Comparison of ENCODE assay signal across 24 cellular contexts in genomic region chr7:20279979-20280378, GRCh38. TPM values are rescaled to one million over a fixed set of nuclear protein-coding genes. Genes with fewer than 3 reads are reported as not detected.
DNase-seq lines count a peak whose midpoint lies in the region; ATAC-seq and TF ChIP-seq lines count a peak whose summit lies in the region.
"Had no signal": no experiment of that assay in that cellular context is flagged by ENCODE, and none has a peak within 500 bp of the region (broad histone marks: within the 10 kb centered on the region; RNA-seq: fewer than 3 reads in every experiment).

No MANE protein-coding gene starts in this region.

- POLR2A ChIA-PET in OCI-LY7 (lab: Charles Lee) = no interaction called here

- no TSS peak for BruUV-seq in OCI-LY7 (replicated peaks; lab: Mats Ljungman, UMichigan)

- CTCF ChIA-PET in OCI-LY7 (lab: Charles Lee; ENCODE audit: unreplicated experiment) = no interaction called here

- no peaks in the 10 kb centered on the region for H3K4me1 ChIP-seq in OCI-LY7 (ENCODE audit: insufficient read depth, low read length, poor library complexity, severe bottlenecking)
- H3K4me1 ChIP-seq: BLaER1, esophagus squamous epithelium, gastrocnemius medialis, pancreas, right atrium auricular region, transverse colon had no signal

- no peak overlapping the region for H3K4me3 ChIP-seq in OCI-LY7 (ENCODE audit: low read depth, low read length, poor library complexity, severe bottlenecking)
- H3K4me3 ChIP-seq: BLaER1, esophagus squamous epithelium, gastrocnemius medialis, pancreas, right atrium auricular region, smooth muscle cell, transverse colon had no signal

- no peak overlapping the region for H2AFZ ChIP-seq in OCI-LY7 (ENCODE audit: low read length)

- intact Hi-C loops in OCI-LY7 (cut with micrococcal nuclease; ENCODE audit: unreplicated experiment) = no loop called here

- H3K79me2 ChIP-seq in OCI-LY7 (ENCODE audit: insufficient read depth, low read depth, low read length) = no peaks in the 10 kb centered on the region

- no peaks in the 10 kb centered on the region; the same call in 1 of the 2 replicates for H4K20me1 ChIP-seq in OCI-LY7 (ENCODE audit: insufficient read depth, low read length)
- H4K20me1 ChIP-seq: BLaER1 had no signal

- ATAC-seq in GM19467 (IDR thresholded peaks at IDR 0.05; ENCODE audit: unreplicated experiment) = no peak
- ATAC-seq: gastrocnemius medialis, pancreas had no signal

- no peaks in the 10 kb centered on the region for H3K36me3 ChIP-seq in OCI-LY7 (ENCODE audit: insufficient read depth, low read length)
- H3K36me3 ChIP-seq: BLaER1, esophagus squamous epithelium, gastrocnemius medialis, pancreas, right atrium auricular region, transverse colon had no signal

- H3K4me2 ChIP-seq in OCI-LY7 (ENCODE audit: low read length) = no peak overlapping the region
- H3K4me2 ChIP-seq: BLaER1, smooth muscle cell had no signal

- in situ Hi-C loops in KBM-7 (cut with MboI; ENCODE audit: low pct_unique_long_range_greater_than_20kb, low sequenced_read_pairs) = no loop called here

- DNase-seq in SKM-1 treated with dmso at 0.1 percent for 144 hours (lab: John Stamatoyannopoulos, UW; ENCODE audit: unreplicated experiment) = peak; percentile 50
- DNase-seq in SKM-1 (lab: John Stamatoyannopoulos, UW; ENCODE audit: unreplicated experiment) = no peak
- peak; percentile 44 for DNase-seq in KBM-7
- peak; percentile 1 for DNase-seq in OCI-LY7 (ENCODE audit: low spot score)
- peak; percentile 26 for DNase-seq in left kidney (ENCODE audit: low read depth, low spot score)
- DNase-seq in hypothalamus (lab: John Stamatoyannopoulos, UW) = no peak
- DNase-seq: Caco-2; esophagus squamous epithelium; gastrocnemius medialis; left cardiac atrium; mammary epithelial cell; MV-4-11; NCI-H1694; NCI-H526 treated with DMSO at 0.1 percent for 48 hours; pancreas; Right ventricle myocardium superior; stimulated activated CD4-positive, alpha-beta T cell treated with anti-CD3 and anti-CD28 coated beads, Interleukin-1b, Interleukin-23, amount 100 ng/mL, for 48 hours; SW 1271; T-helper 9 cell; transverse colon had no signal

- H3K27ac ChIP-seq in OCI-LY7 (ENCODE audit: low read depth, low read length, poor library complexity, severe bottlenecking) = no peak overlapping the region
- H3K27ac ChIP-seq: BLaER1, esophagus squamous epithelium, gastrocnemius medialis, pancreas, right atrium auricular region, transverse colon had no signal

- no peak for TF ChIP-seq CTCF in OCI-LY7 (conservative IDR thresholded peaks at IDR 0.05; ENCODE audit: low read length)

- H3K9me2 ChIP-seq in OCI-LY7 (ENCODE audit: insufficient read depth, low read length) = no peaks in the 10 kb centered on the region

- H3K9me3 ChIP-seq in OCI-LY7 (ENCODE audit: low read length) = no peaks in the 10 kb centered on the region
- H3K9me3 ChIP-seq: BLaER1, Caco-2, esophagus squamous epithelium, gastrocnemius medialis, pancreas, right atrium auricular region, transverse colon had no signal

RNA-seq across cellular contexts. Expression of gene ITGB8, which starts 50.7 kb away (rescaled TPM):
- total RNA-seq in OCI-LY7 (2014; rRNA removed; shearing (Covaris generic)) = not detected in 2 replicates
- total RNA-seq in OCI-LY7 (2022) = not detected in 2 replicates

Comparison
In these comparisons a context has a peak if more than half of its experiments do, and no peak if none do; other contexts are left out.
1. DNase-seq: peak in SKM-1 treated with dmso at 0.1 percent for 144 hours (single experiment), KBM-7 (single experiment), OCI-LY7 (single experiment) and left kidney (single experiment); none in SKM-1 (single experiment) and hypothalamus (0 of 51).